Comparison of ENCODE assay signal across 28 cellular contexts in the genomic region with DNA sequence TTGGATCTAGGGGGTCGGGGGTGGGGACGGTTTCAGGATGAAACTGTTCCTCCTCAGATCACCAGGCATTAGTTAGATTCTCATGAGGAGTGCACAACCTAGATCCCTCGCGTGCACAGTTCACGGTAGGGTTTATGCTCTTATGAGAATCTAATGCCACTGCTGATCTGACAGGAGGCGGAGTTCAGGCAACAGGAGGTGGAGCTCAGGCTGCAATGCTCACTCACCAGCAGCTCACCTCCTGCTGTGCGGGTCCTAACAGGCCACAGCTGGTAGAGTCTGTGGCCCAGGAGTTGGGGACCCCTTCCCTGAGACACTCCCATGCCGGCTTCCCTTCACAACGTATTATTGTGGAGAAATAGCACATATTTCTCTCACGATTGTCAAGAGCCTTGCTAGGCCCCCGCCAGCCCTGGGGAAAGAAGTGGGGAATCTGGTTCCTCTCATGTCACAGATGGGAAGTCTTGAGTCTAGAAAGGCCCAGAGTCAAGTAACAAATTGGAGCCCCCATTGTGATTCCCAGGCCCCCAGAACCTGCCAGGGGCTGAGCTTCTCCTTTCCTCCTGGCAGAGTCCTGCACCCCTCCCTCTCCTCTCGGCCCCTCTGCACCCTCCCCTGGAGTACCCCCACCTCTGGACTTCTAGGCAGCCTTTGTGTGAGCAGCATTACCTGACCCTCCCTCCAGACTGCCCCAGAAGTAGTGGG. TPM values are rescaled to one million over a fixed set of nuclear protein-coding genes. Genes with fewer than 3 reads are reported as not detected.
DNase-seq lines count a peak whose midpoint lies in the region; ATAC-seq and TF ChIP-seq lines count a peak whose summit lies in the region.
"Had no signal": no experiment of that assay in that cellular context is flagged by ENCODE, and none has a peak within 500 bp of the region (broad histone marks: within the 10 kb centered on the region; RNA-seq: fewer than 3 reads in every experiment).

No MANE protein-coding gene starts in this region.

- intact Hi-C loops in sciatic nerve (cut with DNase I) = no loop called here

- ATAC-seq in sciatic nerve (peak; percentile 37), GM21528 (IDR thresholded peaks at IDR 0.05; ENCODE audit: low FRiP score, unreplicated experiment) (no peak)
- ATAC-seq: HepG2 had no signal

- TF ChIP-seq CTCF in VCaP (conservative IDR thresholded peaks at IDR 0.05) = no peak

- H3K27ac ChIP-seq in VCaP = peak overlapping the region; percentile 14; the same call in 1 of the 2 replicates
- H3K27ac ChIP-seq: A549; BLaER1 treated with 17β-estradiol and CSF1 and Interleukin-3, amounts not matched to agents 10 nM and 100 nM; GM23248; SK-N-MC had no signal

- DNase-seq in NCI-H69 (lab: John Stamatoyannopoulos, UW) = peak; percentile 16
- DNase-seq in islet precursor cell = peak; percentile 54
- no peak for DNase-seq in sciatic nerve (ENCODE audit: low spot score)
- no peak for DNase-seq in NCI-H128 (lab: John Stamatoyannopoulos, UW; ENCODE audit: unreplicated experiment)
- no peak for DNase-seq in amniotic stem cell (lab: John Stamatoyannopoulos, UW)
- DNase-seq: AML-193; CD4-positive, alpha-beta T cell; COR-L47; DMS53; GM23248; H9; HFFc6; Karpas-422; NCI-H1092; NCI-H1436 treated with DMSO at 0.1 percent for 48 hours; NCI-H187 treated with DMSO at 0.1 percent for 48 hours; NCI-H446 treated with DMSO at 0.1 percent for 48 hours; NCI-H526; SIG-M5 had no signal

RNA-seq across cellular contexts. Expression of a gene that starts 6.1 kb away (rescaled TPM):
- 82.1 TPM for total RNA-seq in sciatic nerve
- total RNA-seq: CD4-positive, alpha-beta T cell; G401; GM23248; H9; HepG2 had no signal

RNA-seq across cellular contexts. Expression of a gene that starts 19.8 kb away (rescaled TPM):
- total RNA-seq in sciatic nerve = 0.85 TPM
- total RNA-seq: CD4-positive, alpha-beta T cell; G401; H9; HepG2; HT1080 had no signal

RNA-seq across cellular contexts. Expression of a gene that starts 20.9 kb away (rescaled TPM):
- total RNA-seq in sciatic nerve = not detected
- total RNA-seq: CD4-positive, alpha-beta T cell; Daoy; G401; GM23248; H9; HepG2; HFFc6; HT1080 had no signal

RNA-seq across cellular contexts. Expression of a gene that starts 31.6 kb away (rescaled TPM):
- total RNA-seq in sciatic nerve = not detected
- total RNA-seq: CD4-positive, alpha-beta T cell; G401 had no signal

Comparison
In these comparisons a context has a peak if more than half of its experiments do, and no peak if none do; other contexts are left out.
1. DNase-seq: peak in NCI-H69 (single experiment) and islet precursor cell (single experiment); none in sciatic nerve (single experiment), NCI-H128 (single experiment) and amniotic stem cell (single experiment).